ENCODE assay signal across 2 cellular contexts in genomic region chr3:77281721-77282120, GRCh38.
TF ChIP-seq lines count a peak whose summit lies in the region.

No MANE protein-coding gene starts in this region.

TF ChIP-seq in GM23338, 12 proteins besides CTCF, POLR2A, EP300 and RAD21 (continued from another document):
- TF ChIP-seq REST (IDR thresholded peaks at IDR 0.05; ENCODE audit: unreplicated experiment): no peak
- no peak for TF ChIP-seq CREB1 (CRISPR knock-in tag; IDR thresholded peaks at IDR 0.05; ENCODE audit: low read depth)
- TF ChIP-seq ZNF331 (CRISPR knock-in tag; IDR thresholded peaks at IDR 0.05; ENCODE audit: low read depth): no peak
- no peak for TF ChIP-seq POLR2AphosphoS5 (IDR thresholded peaks at IDR 0.05; ENCODE audit: low read depth)

TF ChIP-seq in neural cell, 6 proteins besides CTCF, POLR2A, EP300 and RAD21 (continued from another document):
- no peak for TF ChIP-seq REST (IDR thresholded peaks at IDR 0.05; ENCODE audit: borderline replicate concordance)
